Comparison of ENCODE assay signal across 1 cellular context in genomic region chr10:121531076-121531829, GRCh38.
TF ChIP-seq lines count a peak whose summit lies in the region.

No MANE protein-coding gene starts in this region.

TF ChIP-seq in HepG2, 621 proteins besides CTCF, POLR2A, EP300 and RAD21 (continues in another document):
- TF ChIP-seq ZFP91 (CRISPR knock-in tag; IDR thresholded peaks at IDR 0.05; ENCODE audit: borderline replicate concordance) (peak; percentile 17; the same call in 1 of the 2 replicates), XBP1 (CRISPR knock-in tag; IDR thresholded peaks at IDR 0.05) (no peak), SRY (CRISPR knock-in tag; IDR thresholded peaks at IDR 0.05) (no peak), ZNF792 (CRISPR knock-in tag; IDR thresholded peaks at IDR 0.05) (no peak), ZNF121 (CRISPR knock-in tag; IDR thresholded peaks at IDR 0.05) (no peak; the same call in 1 of the 2 replicates), ARID3A (IDR thresholded peaks at IDR 0.05; ENCODE audit: low read depth, low read length) (peak; percentile 63), ZNF253 (CRISPR knock-in tag; IDR thresholded peaks at IDR 0.05; ENCODE audit: borderline replicate concordance) (no peak), FOXA3 (CRISPR knock-in tag; IDR thresholded peaks at IDR 0.05) (peak; percentile 37), TRIM22 (IDR thresholded peaks at IDR 0.05) (no peak), ZBTB34 (CRISPR knock-in tag; IDR thresholded peaks at IDR 0.05) (no peak), ZNF672 (CRISPR knock-in tag; IDR thresholded peaks at IDR 0.05) (no peak), SP4 (CRISPR knock-in tag; IDR thresholded peaks at IDR 0.05) (no peak), ZBTB40 (IDR thresholded peaks at IDR 0.05) (no peak), ZBTB40 (CRISPR knock-in tag; IDR thresholded peaks at IDR 0.05) (0 out of 2 replicates have a peak, but pooled peaks have one; percentile 33), ELF3 (CRISPR knock-in tag; IDR thresholded peaks at IDR 0.05) (peak; percentile 44; the same call in 1 of the 2 replicates), POGK (CRISPR knock-in tag; conservative IDR thresholded peaks at IDR 0.05) (no peak), NONO (IDR thresholded peaks at IDR 0.05) (no peak), NONO (CRISPR knock-in tag; conservative IDR thresholded peaks at IDR 0.05) (0 out of 2 replicates have a peak, but pooled peaks have one; percentile 18), BATF2 (CRISPR knock-in tag; IDR thresholded peaks at IDR 0.05) (no peak), ZNF546 (CRISPR knock-in tag; conservative IDR thresholded peaks at IDR 0.05) (no peak), ZNF280D (CRISPR knock-in tag; IDR thresholded peaks at IDR 0.05) (no peak), ZNF841 (CRISPR knock-in tag; IDR thresholded peaks at IDR 0.05; ENCODE audit: borderline replicate concordance) (no peak), ZNF703 (CRISPR knock-in tag; IDR thresholded peaks at IDR 0.05; ENCODE audit: borderline replicate concordance) (no peak), HNF4G (IDR thresholded peaks at IDR 0.05; ENCODE audit: borderline replicate concordance, low read depth, low read length) (peak; percentile 68), HNF4G (CRISPR knock-in tag; IDR thresholded peaks at IDR 0.05; ENCODE audit: borderline replicate concordance, low read depth) (no peak), PRDM10 (CRISPR knock-in tag; IDR thresholded peaks at IDR 0.05; ENCODE audit: low read depth) (no peak)
